ENCODE assay signal across 8 cellular contexts in the genomic region with DNA sequence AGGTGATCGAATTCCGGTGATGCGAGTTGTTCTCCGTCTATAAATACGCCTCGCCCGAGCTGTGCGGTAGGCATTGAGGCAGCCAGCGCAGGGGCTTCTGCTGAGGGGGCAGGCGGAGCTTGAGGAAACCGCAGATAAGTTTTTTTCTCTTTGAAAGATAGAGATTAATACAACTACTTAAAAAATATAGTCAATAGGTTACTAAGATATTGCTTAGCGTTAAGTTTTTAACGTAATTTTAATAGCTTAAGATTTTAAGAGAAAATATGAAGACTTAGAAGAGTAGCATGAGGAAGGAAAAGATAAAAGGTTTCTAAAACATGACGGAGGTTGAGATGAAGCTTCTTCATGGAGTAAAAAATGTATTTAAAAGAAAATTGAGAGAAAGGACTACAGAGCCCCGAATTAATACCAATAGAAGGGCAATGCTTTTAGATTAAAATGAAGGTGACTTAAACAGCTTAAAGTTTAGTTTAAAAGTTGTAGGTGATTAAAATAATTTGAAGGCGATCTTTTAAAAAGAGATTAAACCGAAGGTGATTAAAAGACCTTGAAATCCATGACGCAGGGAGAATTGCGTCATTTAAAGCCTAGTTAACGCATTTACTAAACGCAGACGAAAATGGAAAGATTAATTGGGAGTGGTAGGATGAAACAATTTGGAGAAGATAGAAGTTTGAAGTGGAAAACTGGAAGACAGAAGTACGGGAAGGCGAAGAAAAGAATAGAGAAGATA. TPM values are rescaled to one million over a fixed set of nuclear protein-coding genes. Genes with fewer than 3 reads are reported as not detected.
A peak's percentile ranks its signal among the peaks of the same experiment; 100 is the strongest.
DNase-seq lines count a peak whose midpoint lies in the region; ATAC-seq lines count a peak whose summit lies in the region.

A gene (plus strand): TSS at position 69 of the 736 bp plus-strand sequence.

- intact Hi-C loops in T-helper 1 cell treated with Interleukin-12 subunit alpha and Interleukin-12 subunit beta and Interleukin-4 antibody, amounts not matched to agents 30 ng/mL and 1 ng/mL, for 36 hours (cut with micrococcal nuclease): loop anchor here (1.0 kb wide), 1 partner anchor 117 kb away; a partner anchor contains a TSS
- intact Hi-C loops in left cardiac atrium (cut with DNase I): no loop called here

- ATAC-seq in GM21786 (IDR thresholded peaks at IDR 0.05; ENCODE audit: unreplicated experiment): peak; percentile 28
- peak; percentile 19 to 23 for ATAC-seq in left cardiac atrium

- DNase-seq in Ammon's horn (ENCODE audit: low spot score): peak; percentile 96
- DNase-seq in NCI-H1694 (lab: John Stamatoyannopoulos, UW): peak; percentile 64
- peak; percentile 94 for DNase-seq in amniotic epithelial cell (ENCODE audit: low read depth)
- DNase-seq in left cardiac atrium: peak; percentile 92
- no peak for DNase-seq in pulmonary artery endothelial cell (ENCODE audit: low read depth, low spot score)
- peak; percentile 97 for DNase-seq in ureter (ENCODE audit: low spot score)

RNA-seq across cellular contexts. Expression of the gene that starts here (rescaled TPM):
- 8,633 and 8,695 TPM in 2 replicates for total RNA-seq in T-helper 1 cell treated with Interleukin-12 subunit alpha and Interleukin-12 subunit beta and Interleukin-4 antibody, amounts not matched to agents 30 ng/mL and 1 ng/mL, for 36 hours
- 1,000 to 10,000 TPM; 4,098 to 7,342 TPM for total RNA-seq in left cardiac atrium
- 4,401 and 5,456 TPM in 2 replicates for total RNA-seq in pulmonary artery endothelial cell
- 19,443 TPM for total RNA-seq in ureter
